Comparison of ENCODE assay signal across 10 cellular contexts in the genomic region with DNA sequence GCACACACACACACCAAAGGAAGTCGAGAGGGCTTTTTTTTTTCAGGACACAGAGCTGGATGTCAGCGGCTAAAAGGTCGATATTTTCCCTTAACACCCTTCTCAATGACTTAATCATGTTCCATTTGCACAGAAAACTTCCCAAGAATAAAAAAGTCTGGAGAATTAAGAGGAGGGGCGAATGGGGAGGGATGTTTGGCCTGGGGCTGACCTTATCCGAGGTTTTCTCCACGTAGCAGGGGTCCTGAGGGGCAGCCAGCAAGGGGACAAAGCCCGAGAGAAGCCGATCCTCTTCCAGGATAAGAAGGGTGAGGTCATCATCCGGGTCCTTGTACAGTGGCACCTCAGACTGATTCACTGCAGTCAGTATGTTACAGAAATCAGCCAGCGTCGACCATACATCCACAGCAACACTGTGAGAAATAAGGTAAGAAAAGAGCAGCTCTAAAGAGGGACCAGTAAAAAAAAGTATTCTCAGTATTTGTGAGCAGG.
A peak's percentile ranks its signal among the peaks of the same experiment; 100 is the strongest.
DNase-seq lines count a peak whose midpoint lies in the region; ATAC-seq and TF ChIP-seq lines count a peak whose summit lies in the region.
"Had no signal": no experiment of that assay in that cellular context is flagged by ENCODE, and none has a peak within 500 bp of the region (broad histone marks: within the 10 kb centered on the region; RNA-seq: fewer than 3 reads in every experiment).

No MANE protein-coding gene starts in this region.

- peak overlapping the region; percentile 63 for H2AFZ ChIP-seq in IMR-90 (replicated peaks; ENCODE audit: low read length, poor library complexity)

- peak overlapping the region; percentile 94 for H3K4ac ChIP-seq in IMR-90 (ENCODE audit: low read depth, low read length)

- CTCF ChIA-PET in IMR-90 (lab: Yijun Ruan, JAX) = interaction anchor here (0.6 to 1.1 kb wide), 3 partner anchors 51 to 214 kb away, joined by 3 to 7 read pairs (median 3); no protein-coding TSS in a partner anchor

- H3K4me1 ChIP-seq in IMR-90 (ENCODE audit: control insufficient read depth, insufficient read depth, low read length) (peaks cover 49% of the 10 kb centered on the region), right lobe of liver (peaks cover 0 to 61% (median 27%) of the 10 kb centered on the region in 4 donors)

- peak overlapping the region; percentile 96 for H3K27ac Mint-ChIP-seq in chondrocyte (ENCODE audit: unreplicated experiment)

- TF ChIP-seq RAD21 in IMR-90 (IDR thresholded peaks at IDR 0.05; ENCODE audit: low read length) = no peak

- H3K27ac ChIP-seq in IMR-90 (ENCODE audit: insufficient read depth, low read length) (peak overlapping the region; percentile 96), right lobe of liver (peak overlapping the region; percentile 51 to 81 (median 75)), temporal lobe (ENCODE audit: low read depth, low read length) (peak overlapping the region; percentile 48)

- H3K9me3 ChIP-seq in IMR-90 (ENCODE audit: control insufficient read depth, insufficient read depth, low read length) = no peaks in the 10 kb centered on the region
- H3K9me3 ChIP-seq in right lobe of liver = no peaks in the 10 kb centered on the region

- H4K8ac ChIP-seq in IMR-90 (ENCODE audit: low read depth in 2 of 2, low read length in 2 of 2) = peak overlapping the region; percentile 65 to 91

- H2BK5ac ChIP-seq in IMR-90 (ENCODE audit: low read depth, low read length, poor library complexity, severe bottlenecking) = peak overlapping the region; percentile 90

- no peak for TF ChIP-seq CTCF in IMR-90 (conservative IDR thresholded peaks at IDR 0.05; ENCODE audit: low read depth, low read length)
- TF ChIP-seq CTCF in chondrocyte (IDR thresholded peaks at IDR 0.05) = no peak
- TF ChIP-seq CTCF in right lobe of liver (IDR thresholded peaks at IDR 0.05) = no peak

- H3K4me1 Mint-ChIP-seq in chondrocyte (ENCODE audit: low read depth) = peaks cover 58% of the 10 kb centered on the region

- H3K18ac ChIP-seq in IMR-90 (ENCODE audit: low read depth, low read length) = peak overlapping the region; percentile 84

- dilution Hi-C loops in IMR-90 (cut with HindIII; ENCODE audit: low sequenced_read_pairs, unreplicated experiment) = no loop called here

- H3K23ac ChIP-seq in IMR-90 (ENCODE audit: low read depth, low read length) = peak overlapping the region; percentile 91

- peaks cover 9% of the 10 kb centered on the region for H3K36me3 Mint-ChIP-seq in chondrocyte (ENCODE audit: low read depth)

- DNase-seq in IMR-90 (peak; percentile 92), chondrocyte (ENCODE audit: low spot score) (no peak), right lobe of liver (no peak), inferior parietal cortex (ENCODE audit: extremely low spot score) (no peak), SW 1271 (lab: John Stamatoyannopoulos, UW) (no peak)
- DNase-seq: activated CD4-positive, alpha-beta T cell treated with anti-CD3 and anti-CD28 coated beads, Interleukin-2, amount 50 U/mL, for 4 hours; stimulated activated CD4-positive, alpha-beta T cell treated with anti-CD3 and anti-CD28 coated beads, Interleukin-1b, Interleukin-23, amount 100 ng/mL, for 48 hours had no signal

- peak overlapping the region; percentile 98; the same call in 2 of the 3 replicates for H2BK15ac ChIP-seq in IMR-90 (ENCODE audit: low read depth, low read length)

- H3K14ac ChIP-seq in IMR-90 (replicated peaks; ENCODE audit: low read depth, low read length) = peak overlapping the region; percentile 94

- peaks cover 41% of the 10 kb centered on the region for H3K9me1 ChIP-seq in IMR-90 (ENCODE audit: insufficient read depth, low read length)

- H2BK20ac ChIP-seq in IMR-90 (ENCODE audit: low read depth, low read length) = peak overlapping the region; percentile 92

- in situ Hi-C loops in IMR-90 (cut with MboI; ENCODE audit: low sequenced_read_pairs) = loop anchor here (5.0 to 10.0 kb wide), 2 partner anchors 70 to 108 kb away; no protein-coding TSS in a partner anchor

- H2AK5ac ChIP-seq in IMR-90 (ENCODE audit: low read depth, low read length) = peak overlapping the region; percentile 49

- H3K4me3 Mint-ChIP-seq in chondrocyte (ENCODE audit: unreplicated experiment) = peak overlapping the region; percentile 40

- no peaks in the 10 kb centered on the region for H4K20me1 ChIP-seq in IMR-90 (ENCODE audit: insufficient read depth, low read length)

- no peaks in the 10 kb centered on the region for H3K27me3 Mint-ChIP-seq in chondrocyte (ENCODE audit: low read depth)

- H3K56ac ChIP-seq in IMR-90 (ENCODE audit: extremely low read depth, insufficient read depth, low read length) = peak overlapping the region; percentile 82

- peak overlapping the region; percentile 72 for H3K9ac ChIP-seq in IMR-90 (ENCODE audit: low read depth, low read length)

- BruUV-seq in IMR-90 (replicated peaks; lab: Mats Ljungman, UMichigan) = no TSS peak

- WGBS in IMR-90 (ENCODE audit: extremely low coverage in 2 of 2, insufficient read length in 1 of 2), 2 experiments = no CpG with 5 or more reads among the region's 11 CpGs
- WGBS in right lobe of liver (ENCODE audit: insufficient coverage, low coverage, low lambda C conversion rate, missing lambda C conversion rate) = 28% methylated on average over 11 of the region's 11 CpGs

- no peak overlapping the region for H3K4me3 ChIP-seq in IMR-90 (ENCODE audit: insufficient read depth, low read depth, low read length)
- no peak overlapping the region for H3K4me3 ChIP-seq in right lobe of liver

- peaks cover 23 to 76% of the 10 kb centered on the region in 2 experiments for H3K79me1 ChIP-seq in IMR-90 (ENCODE audit: low read depth in 1 of 2, low read length in 2 of 2)

- peak overlapping the region; percentile 85 for H4K91ac ChIP-seq in IMR-90 (ENCODE audit: insufficient read depth, low read depth, low read length)

- intact Hi-C loops in IMR-90 (cut with micrococcal nuclease) = loop anchor here (1.0 kb wide), 1 partner anchor 72 kb away; no protein-coding TSS in a partner anchor
- intact Hi-C loops in right lobe of liver (cut with DNase I) = no loop called here

- H3K36me3 ChIP-seq in IMR-90 (ENCODE audit: control insufficient read depth, insufficient read depth, low read length) (peaks cover 14% of the 10 kb centered on the region), right lobe of liver (peaks cover 0 to 3% (median 2%) of the 10 kb centered on the region in 4 donors)

- H3K4me2 ChIP-seq in IMR-90 (ENCODE audit: low read depth, low read length) = peak overlapping the region; percentile 63

- POLR2A ChIA-PET in IMR-90 (lab: Charles Lee; ENCODE audit: unreplicated experiment) = interaction anchor here (0.7 kb wide), 1 partner anchor 98 kb away, joined by 4 read pairs; no protein-coding TSS in a partner anchor

- H2BK120ac ChIP-seq in IMR-90 (ENCODE audit: low read depth, low read length) = peak overlapping the region; percentile 96

- TF ChIP-seq POLR2A in IMR-90 (IDR thresholded peaks at IDR 0.05; ENCODE audit: low read depth, low read length) = peak; percentile 58; the same call in 1 of the 2 replicates
- TF ChIP-seq POLR2A in right lobe of liver (IDR thresholded peaks at IDR 0.05) = no peak

- peak overlapping the region; percentile 69 for H4K5ac ChIP-seq in IMR-90 (ENCODE audit: low read depth, low read length)

- ATAC-seq in IMR-90 (ENCODE audit: low read depth) (peak; percentile 7; the same call in 1 of the 2 replicates), right lobe of liver (peak in 2 of 4 donors; percentile 5 to 9), HG03571 (IDR thresholded peaks at IDR 0.05; ENCODE audit: unreplicated experiment) (no peak), esophagus mucosa (no peak)

- H2AK9ac ChIP-seq in IMR-90 (replicated peaks; ENCODE audit: low read depth, low read length, poor library complexity) = peak overlapping the region; percentile 50

- no peaks in the 10 kb centered on the region for H3K27me3 ChIP-seq in IMR-90 (ENCODE audit: control insufficient read depth, insufficient read depth, low read length)
- no peaks in the 10 kb centered on the region for H3K27me3 ChIP-seq in right lobe of liver

- no peaks in the 10 kb centered on the region for H3K9me3 Mint-ChIP-seq in chondrocyte (ENCODE audit: low read depth)

TF ChIP-seq in IMR-90, 13 proteins besides CTCF, POLR2A, EP300 and RAD21:
- TF ChIP-seq FOS (IDR thresholded peaks at IDR 0.05; ENCODE audit: low read depth, low read length) (no peak), CHD1 (IDR thresholded peaks at IDR 0.05; ENCODE audit: low read depth, low read length) (0 out of 2 replicates have a peak, but pooled peaks have one; percentile 42), RCOR1 (IDR thresholded peaks at IDR 0.05; ENCODE audit: insufficient replicate concordance, low read length) (no peak), MAFK (IDR thresholded peaks at IDR 0.05; ENCODE audit: low read depth, low read length) (no peak)
